ENCODE assay signal across 12 cellular contexts in the genomic region with DNA sequence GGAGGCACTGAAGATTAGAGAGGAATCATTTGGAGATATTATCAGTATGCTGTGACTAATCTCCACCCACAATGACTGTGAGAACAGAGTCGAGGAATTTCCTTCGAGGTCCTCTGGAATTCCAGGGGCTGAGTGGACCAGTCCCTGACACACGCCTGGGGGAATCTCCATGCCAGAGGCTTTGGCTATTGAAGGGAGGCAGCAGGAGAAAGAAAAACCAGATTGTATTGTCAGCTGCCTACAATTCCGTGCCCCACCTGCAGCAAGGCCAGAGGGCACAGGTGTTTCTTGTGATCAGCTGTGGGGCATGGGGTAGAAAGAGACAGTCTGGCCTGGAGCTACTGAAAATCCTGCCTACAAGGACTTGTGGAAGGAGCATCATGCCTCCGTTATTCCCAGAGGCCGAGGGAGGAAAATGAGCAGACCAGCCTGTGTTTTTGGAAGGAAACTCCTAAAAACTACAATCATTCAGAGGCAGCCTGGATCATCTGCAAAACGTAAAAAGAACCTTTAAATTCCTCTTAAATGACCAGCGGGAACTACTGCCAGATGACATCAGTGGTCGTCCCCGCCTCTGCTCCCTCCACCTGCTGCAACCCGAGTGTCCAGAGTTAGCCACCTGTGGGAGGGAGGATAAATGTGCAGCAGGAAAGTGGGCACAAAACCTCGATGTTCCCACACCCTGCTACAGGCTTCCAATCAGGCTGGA. TPM values are rescaled to one million over a fixed set of nuclear protein-coding genes. Genes with fewer than 3 reads are reported as not detected.
DNase-seq lines count a peak whose midpoint lies in the region; ATAC-seq and TF ChIP-seq lines count a peak whose summit lies in the region.
"Had no signal": no experiment of that assay in that cellular context is flagged by ENCODE, and none has a peak within 500 bp of the region (broad histone marks: within the 10 kb centered on the region; RNA-seq: fewer than 3 reads in every experiment).

No MANE protein-coding gene starts in this region.

- DNase-seq in EH (ENCODE audit: low read depth) (peak; percentile 96), NCI-H226 (peak; percentile 93), dedifferentiated amniotic fluid mesenchymal stem cell (ENCODE audit: extremely low spot score) (peak; percentile 78), myocyte (ENCODE audit: low read depth) (peak; percentile 93), vagina (ENCODE audit: extremely low spot score in 2 of 2) (no peak), NCI-H1417 (lab: John Stamatoyannopoulos, UW) (no peak), NCI-H1436 treated with DMSO at 0.1 percent for 48 hours (lab: John Stamatoyannopoulos, UW) (no peak)
- DNase-seq: colonic mucosa; DND-41; stimulated activated CD8-positive, alpha-beta memory T cell treated with anti-CD3 and anti-CD28 coated beads, Interleukin-4, amount 100 ng/mL, for 48 hours; T-helper 1 cell had no signal

- H3K4me1 ChIP-seq in vagina, result no peaks in the 10 kb centered on the region
- H3K4me1 ChIP-seq: colonic mucosa had no signal

- intact Hi-C loops in vagina (cut with DNase I), result no loop called here

- no peaks in the 10 kb centered on the region for H3K36me3 ChIP-seq in vagina
- H3K36me3 ChIP-seq: colonic mucosa had no signal

- no peak overlapping the region for H3K27ac ChIP-seq in vagina
- H3K27ac ChIP-seq: colonic mucosa had no signal

- TF ChIP-seq POLR2A in vagina (IDR thresholded peaks at IDR 0.05), result no peak

- H3K27me3 ChIP-seq in vagina, result no peaks in the 10 kb centered on the region
- H3K27me3 ChIP-seq: colonic mucosa had no signal

- no peaks in the 10 kb centered on the region for H3K9me3 ChIP-seq in vagina
- H3K9me3 ChIP-seq: colonic mucosa had no signal

- ATAC-seq in GM18517 (IDR thresholded peaks at IDR 0.05; ENCODE audit: unreplicated experiment), result no peak

- H3K4me3 ChIP-seq in vagina, result no peak overlapping the region
- H3K4me3 ChIP-seq: colonic mucosa had no signal

- no peak for TF ChIP-seq CTCF in vagina (IDR thresholded peaks at IDR 0.05)

RNA-seq across cellular contexts. Expression of gene ANK3, which starts 25.4 kb away (rescaled TPM):
- 24.6 and 29.6 TPM in 2 replicates for total RNA-seq in myocyte
- polyA plus RNA-seq in myocyte (2012), result 9.0 TPM
- 65.3 TPM for total RNA-seq in vagina

Comparison
In these comparisons a context has a peak if more than half of its experiments do, and no peak if none do; other contexts are left out.
1. DNase-seq: peak in EH (single experiment), NCI-H226 (single experiment), dedifferentiated amniotic fluid mesenchymal stem cell (single experiment) and myocyte (single experiment); none in vagina (0 of 2), NCI-H1417 (0 of 3) and NCI-H1436 treated with DMSO at 0.1 percent for 48 hours (single experiment).